1 cellular context compared by ENCODE assay signal in genomic region chr4:152577708-152578421, GRCh38.
TF ChIP-seq lines count a peak whose summit lies in the region.

No MANE protein-coding gene starts in this region.

TF ChIP-seq in GM12878, 131 proteins besides CTCF, POLR2A, EP300 and RAD21:
- no peak for TF ChIP-seq KDM1A (IDR thresholded peaks at IDR 0.05; ENCODE audit: borderline replicate concordance)
